19 cellular contexts compared by ENCODE assay signal in genomic region chr9:2142212-2142611, GRCh38.
DNase-seq lines count a peak whose midpoint lies in the region; ATAC-seq and TF ChIP-seq lines count a peak whose summit lies in the region.
"Had no signal": no experiment of that assay in that cellular context is flagged by ENCODE, and none has a peak within 500 bp of the region (broad histone marks: within the 10 kb centered on the region; RNA-seq: fewer than 3 reads in every experiment).

No MANE protein-coding gene starts in this region.

- H3K36me3 ChIP-seq in breast epithelium, result no peaks in the 10 kb centered on the region

- no peaks in the 10 kb centered on the region for H3K27me3 Mint-ChIP-seq in activated naive CD8-positive, alpha-beta T cell
- H3K27me3 Mint-ChIP-seq in activated naive CD8-positive, alpha-beta T cell treated with anti-CD3 and anti-CD28 coated beads for 36 hours, result no peaks in the 10 kb centered on the region
- H3K27me3 Mint-ChIP-seq in naive thymus-derived CD8-positive, alpha-beta T cell, result no peaks in the 10 kb centered on the region

- POLR2A ChIA-PET in naive thymus-derived CD8-positive, alpha-beta T cell (lab: Charles Lee), result no interaction called here

- H3K4me3 Mint-ChIP-seq in activated naive CD8-positive, alpha-beta T cell, result no peak overlapping the region
- no peak overlapping the region for H3K4me3 Mint-ChIP-seq in activated naive CD8-positive, alpha-beta T cell treated with anti-CD3 and anti-CD28 coated beads for 36 hours
- H3K4me3 Mint-ChIP-seq in naive thymus-derived CD8-positive, alpha-beta T cell, result no peak overlapping the region

- peaks cover 59% of the 10 kb centered on the region for H3K4me1 Mint-ChIP-seq in activated naive CD8-positive, alpha-beta T cell (ENCODE audit: low read depth)
- H3K4me1 Mint-ChIP-seq in activated naive CD8-positive, alpha-beta T cell treated with anti-CD3 and anti-CD28 coated beads for 36 hours, result peaks cover 32% of the 10 kb centered on the region
- H3K4me1 Mint-ChIP-seq in naive thymus-derived CD8-positive, alpha-beta T cell, result peaks cover 50 to 85% (median 78%) of the 10 kb centered on the region in 4 donors

- no peaks in the 10 kb centered on the region for H3K9me3 ChIP-seq in breast epithelium
- H3K9me3 ChIP-seq: A549 had no signal

- H3K36me3 Mint-ChIP-seq in activated naive CD8-positive, alpha-beta T cell, result peaks cover 28% of the 10 kb centered on the region
- peaks cover 44% of the 10 kb centered on the region for H3K36me3 Mint-ChIP-seq in activated naive CD8-positive, alpha-beta T cell treated with anti-CD3 and anti-CD28 coated beads for 36 hours
- H3K36me3 Mint-ChIP-seq in naive thymus-derived CD8-positive, alpha-beta T cell, result peaks cover 12 to 86% (median 35%) of the 10 kb centered on the region in 3 donors

- H3K27ac Mint-ChIP-seq in activated naive CD8-positive, alpha-beta T cell, result peak overlapping the region; percentile 46
- H3K27ac Mint-ChIP-seq in activated naive CD8-positive, alpha-beta T cell treated with anti-CD3 and anti-CD28 coated beads for 36 hours, result no peak overlapping the region
- H3K27ac Mint-ChIP-seq in naive thymus-derived CD8-positive, alpha-beta T cell, result peak overlapping the region in 7 of 10 donors; percentile 5 to 84 (median 50)

- no peaks in the 10 kb centered on the region for H3K27me3 ChIP-seq in breast epithelium

- TF ChIP-seq POLR2A in breast epithelium (IDR thresholded peaks at IDR 0.05), result no peak

- intact Hi-C loops in breast epithelium (cut with DNase I; ENCODE audit: low total_unique reads), result no loop called here

- no peak for DNase-seq in activated naive CD8-positive, alpha-beta T cell treated with anti-CD3 and anti-CD28 coated beads for 36 hours
- DNase-seq in MV-4-11 (lab: John Stamatoyannopoulos, UW), result peak; percentile 8
- DNase-seq in naive thymus-derived CD8-positive, alpha-beta T cell, result no peak
- DNase-seq in breast epithelium (ENCODE audit: low spot score in 2 of 2), result no peak
- DNase-seq in pons (ENCODE audit: low spot score), result no peak
- DNase-seq: COR-L47, DMS 273 treated with DMSO at 0.1 percent for 48 hours, KBM-7, NCI-H1417 treated with DMSO at 0.1 percent for 48 hours, NCI-H187 treated with DMSO at 0.1 percent for 48 hours, NCI-H226, NCI-H524, NCI-H82, OCI-M1, SHP77 treated with DMSO at 0.1 percent for 48 hours had no signal

- no peak overlapping the region for H3K4me3 ChIP-seq in breast epithelium
- H3K4me3 ChIP-seq: A549 had no signal

- no peaks in the 10 kb centered on the region for H3K4me1 ChIP-seq in breast epithelium
- H3K4me1 ChIP-seq: A549 had no signal

- H3K9me3 Mint-ChIP-seq in activated naive CD8-positive, alpha-beta T cell (ENCODE audit: low read depth), result no peaks in the 10 kb centered on the region
- H3K9me3 Mint-ChIP-seq in activated naive CD8-positive, alpha-beta T cell treated with anti-CD3 and anti-CD28 coated beads for 36 hours, result no peaks in the 10 kb centered on the region
- no peaks in the 10 kb centered on the region for H3K9me3 Mint-ChIP-seq in naive thymus-derived CD8-positive, alpha-beta T cell

- no peak overlapping the region for H3K27ac ChIP-seq in breast epithelium
- H3K27ac ChIP-seq: A549 had no signal

- ATAC-seq in naive thymus-derived CD8-positive, alpha-beta T cell, result no peak
- no peak for ATAC-seq in GM21381 (IDR thresholded peaks at IDR 0.05; ENCODE audit: unreplicated experiment)
- ATAC-seq: A549, HepG2 had no signal

- TF ChIP-seq CTCF in breast epithelium (IDR thresholded peaks at IDR 0.05), result no peak
